Comparison of ENCODE assay signal across 1 cellular context in genomic region chr1:245153645-245154428, GRCh38.
TF ChIP-seq lines count a peak whose summit lies in the region.

No MANE protein-coding gene starts in this region.

TF ChIP-seq in HepG2, 621 proteins besides CTCF, POLR2A, EP300 and RAD21 (continued from another document and continues in another):
- TF ChIP-seq, protein P1, sequence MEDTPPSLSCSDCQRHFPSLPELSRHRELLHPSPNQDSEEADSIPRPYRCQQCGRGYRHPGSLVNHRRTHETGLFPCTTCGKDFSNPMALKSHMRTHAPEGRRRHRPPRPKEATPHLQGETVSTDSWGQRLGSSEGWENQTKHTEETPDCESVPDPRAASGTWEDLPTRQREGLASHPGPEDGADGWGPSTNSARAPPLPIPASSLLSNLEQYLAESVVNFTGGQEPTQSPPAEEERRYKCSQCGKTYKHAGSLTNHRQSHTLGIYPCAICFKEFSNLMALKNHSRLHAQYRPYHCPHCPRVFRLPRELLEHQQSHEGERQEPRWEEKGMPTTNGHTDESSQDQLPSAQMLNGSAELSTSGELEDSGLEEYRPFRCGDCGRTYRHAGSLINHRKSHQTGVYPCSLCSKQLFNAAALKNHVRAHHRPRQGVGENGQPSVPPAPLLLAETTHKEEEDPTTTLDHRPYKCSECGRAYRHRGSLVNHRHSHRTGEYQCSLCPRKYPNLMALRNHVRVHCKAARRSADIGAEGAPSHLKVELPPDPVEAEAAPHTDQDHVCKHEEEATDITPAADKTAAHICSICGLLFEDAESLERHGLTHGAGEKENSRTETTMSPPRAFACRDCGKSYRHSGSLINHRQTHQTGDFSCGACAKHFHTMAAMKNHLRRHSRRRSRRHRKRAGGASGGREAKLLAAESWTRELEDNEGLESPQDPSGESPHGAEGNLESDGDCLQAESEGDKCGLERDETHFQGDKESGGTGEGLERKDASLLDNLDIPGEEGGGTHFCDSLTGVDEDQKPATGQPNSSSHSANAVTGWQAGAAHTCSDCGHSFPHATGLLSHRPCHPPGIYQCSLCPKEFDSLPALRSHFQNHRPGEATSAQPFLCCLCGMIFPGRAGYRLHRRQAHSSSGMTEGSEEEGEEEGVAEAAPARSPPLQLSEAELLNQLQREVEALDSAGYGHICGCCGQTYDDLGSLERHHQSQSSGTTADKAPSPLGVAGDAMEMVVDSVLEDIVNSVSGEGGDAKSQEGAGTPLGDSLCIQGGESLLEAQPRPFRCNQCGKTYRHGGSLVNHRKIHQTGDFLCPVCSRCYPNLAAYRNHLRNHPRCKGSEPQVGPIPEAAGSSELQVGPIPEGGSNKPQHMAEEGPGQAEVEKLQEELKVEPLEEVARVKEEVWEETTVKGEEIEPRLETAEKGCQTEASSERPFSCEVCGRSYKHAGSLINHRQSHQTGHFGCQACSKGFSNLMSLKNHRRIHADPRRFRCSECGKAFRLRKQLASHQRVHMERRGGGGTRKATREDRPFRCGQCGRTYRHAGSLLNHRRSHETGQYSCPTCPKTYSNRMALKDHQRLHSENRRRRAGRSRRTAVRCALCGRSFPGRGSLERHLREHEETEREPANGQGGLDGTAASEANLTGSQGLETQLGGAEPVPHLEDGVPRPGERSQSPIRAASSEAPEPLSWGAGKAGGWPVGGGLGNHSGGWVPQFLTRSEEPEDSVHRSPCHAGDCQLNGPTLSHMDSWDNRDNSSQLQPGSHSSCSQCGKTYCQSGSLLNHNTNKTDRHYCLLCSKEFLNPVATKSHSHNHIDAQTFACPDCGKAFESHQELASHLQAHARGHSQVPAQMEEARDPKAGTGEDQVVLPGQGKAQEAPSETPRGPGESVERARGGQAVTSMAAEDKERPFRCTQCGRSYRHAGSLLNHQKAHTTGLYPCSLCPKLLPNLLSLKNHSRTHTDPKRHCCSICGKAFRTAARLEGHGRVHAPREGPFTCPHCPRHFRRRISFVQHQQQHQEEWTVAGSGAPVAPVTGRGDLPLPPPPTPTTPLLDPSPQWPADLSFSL (CRISPR knock-in tag; IDR thresholded peaks at IDR 0.05): 0 out of 2 replicates have a peak, but pooled peaks have one; percentile 28
- TF ChIP-seq ZNF773 (CRISPR knock-in tag; IDR thresholded peaks at IDR 0.05; ENCODE audit: borderline replicate concordance): no peak
- TF ChIP-seq NFYC (CRISPR knock-in tag; IDR thresholded peaks at IDR 0.05): no peak
- peak; percentile 33; the same call in 1 of the 2 replicates for TF ChIP-seq CBX2 (IDR thresholded peaks at IDR 0.05; ENCODE audit: low read depth, low read length)
- TF ChIP-seq CBX2 (CRISPR knock-in tag; IDR thresholded peaks at IDR 0.05; ENCODE audit: low read depth): no peak
- no peak for TF ChIP-seq HCFC1 (IDR thresholded peaks at IDR 0.05; ENCODE audit: low read depth, low read length)
- TF ChIP-seq TAF15 (IDR thresholded peaks at IDR 0.05; ENCODE audit: low read depth, low read length, poor library complexity, severe bottlenecking): no peak
- TF ChIP-seq ZNF776 (CRISPR knock-in tag; IDR thresholded peaks at IDR 0.05): peak; percentile 43; the same call in 1 of the 2 replicates
- TF ChIP-seq MAFK (conservative IDR thresholded peaks at IDR 0.05 in 1 of 2, IDR thresholded peaks at IDR 0.05 in 1 of 2; ENCODE audit: low read length in 2 of 2): no peak
- no peak for TF ChIP-seq PAWR (CRISPR knock-in tag; IDR thresholded peaks at IDR 0.05; ENCODE audit: borderline replicate concordance)
- no peak for TF ChIP-seq NFIC (IDR thresholded peaks at IDR 0.05; ENCODE audit: low read length)
- peak; percentile 56 for TF ChIP-seq ZNF687 (CRISPR knock-in tag; IDR thresholded peaks at IDR 0.05)
- no peak for TF ChIP-seq ZNF205 (CRISPR knock-in tag; IDR thresholded peaks at IDR 0.05)
- no peak for TF ChIP-seq IKZF1 (IDR thresholded peaks at IDR 0.05)
- 0 out of 2 replicates have a peak, but pooled peaks have one; percentile 4 for TF ChIP-seq GABPB1 (CRISPR knock-in tag; IDR thresholded peaks at IDR 0.05)
- TF ChIP-seq, protein P2, sequence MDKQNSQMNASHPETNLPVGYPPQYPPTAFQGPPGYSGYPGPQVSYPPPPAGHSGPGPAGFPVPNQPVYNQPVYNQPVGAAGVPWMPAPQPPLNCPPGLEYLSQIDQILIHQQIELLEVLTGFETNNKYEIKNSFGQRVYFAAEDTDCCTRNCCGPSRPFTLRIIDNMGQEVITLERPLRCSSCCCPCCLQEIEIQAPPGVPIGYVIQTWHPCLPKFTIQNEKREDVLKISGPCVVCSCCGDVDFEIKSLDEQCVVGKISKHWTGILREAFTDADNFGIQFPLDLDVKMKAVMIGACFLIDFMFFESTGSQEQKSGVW (CRISPR knock-in tag; IDR thresholded peaks at IDR 0.05; ENCODE audit: borderline replicate concordance): no peak
- TF ChIP-seq ZBTB14 (CRISPR knock-in tag; IDR thresholded peaks at IDR 0.05): no peak
- TF ChIP-seq, protein P3, sequence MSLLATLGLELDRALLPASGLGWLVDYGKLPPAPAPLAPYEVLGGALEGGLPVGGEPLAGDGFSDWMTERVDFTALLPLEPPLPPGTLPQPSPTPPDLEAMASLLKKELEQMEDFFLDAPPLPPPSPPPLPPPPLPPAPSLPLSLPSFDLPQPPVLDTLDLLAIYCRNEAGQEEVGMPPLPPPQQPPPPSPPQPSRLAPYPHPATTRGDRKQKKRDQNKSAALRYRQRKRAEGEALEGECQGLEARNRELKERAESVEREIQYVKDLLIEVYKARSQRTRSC (CRISPR knock-in tag; IDR thresholded peaks at IDR 0.05; ENCODE audit: low read depth): no peak
- TF ChIP-seq PATZ1 (CRISPR knock-in tag; IDR thresholded peaks at IDR 0.05): peak; percentile 56; the same call in 1 of the 2 replicates
- TF ChIP-seq DNMT3B (CRISPR knock-in tag; conservative IDR thresholded peaks at IDR 0.05): no peak
- peak; percentile 17; the same call in 1 of the 2 replicates for TF ChIP-seq HNF1B (CRISPR knock-in tag; IDR thresholded peaks at IDR 0.05)
- 0 out of 2 replicates have a peak, but pooled peaks have one; percentile 23 for TF ChIP-seq FOXC1 (CRISPR knock-in tag; IDR thresholded peaks at IDR 0.05; ENCODE audit: borderline replicate concordance)
- peak; percentile 45; the same call in 1 of the 2 replicates for TF ChIP-seq ZBTB39 (CRISPR knock-in tag; IDR thresholded peaks at IDR 0.05)
- TF ChIP-seq RFXAP (CRISPR knock-in tag; IDR thresholded peaks at IDR 0.05; ENCODE audit: borderline replicate concordance): 0 out of 2 replicates have a peak, but pooled peaks have one; percentile 18
- no peak for TF ChIP-seq ZNF350 (CRISPR knock-in tag; IDR thresholded peaks at IDR 0.05; ENCODE audit: borderline replicate concordance, low read depth)
- 0 out of 2 replicates have a peak, but pooled peaks have one; percentile 44 for TF ChIP-seq ZNF589 (CRISPR knock-in tag; conservative IDR thresholded peaks at IDR 0.05)
- TF ChIP-seq, protein P4, sequence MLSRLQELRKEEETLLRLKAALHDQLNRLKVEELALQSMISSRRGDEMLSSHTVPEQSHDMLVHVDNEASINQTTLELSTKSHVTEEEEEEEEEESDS (CRISPR knock-in tag; IDR thresholded peaks at IDR 0.05; ENCODE audit: borderline replicate concordance): no peak
- no peak for TF ChIP-seq ZMYM4 (CRISPR knock-in tag; IDR thresholded peaks at IDR 0.05)
- no peak for TF ChIP-seq LCORL (IDR thresholded peaks at IDR 0.05)
- TF ChIP-seq LCORL (CRISPR knock-in tag; IDR thresholded peaks at IDR 0.05): 0 out of 2 replicates have a peak, but pooled peaks have one; percentile 30
- TF ChIP-seq MTF2 (CRISPR knock-in tag; IDR thresholded peaks at IDR 0.05; ENCODE audit: borderline replicate concordance): peak; percentile 71; the same call in 1 of the 2 replicates
- TF ChIP-seq, protein P5, sequence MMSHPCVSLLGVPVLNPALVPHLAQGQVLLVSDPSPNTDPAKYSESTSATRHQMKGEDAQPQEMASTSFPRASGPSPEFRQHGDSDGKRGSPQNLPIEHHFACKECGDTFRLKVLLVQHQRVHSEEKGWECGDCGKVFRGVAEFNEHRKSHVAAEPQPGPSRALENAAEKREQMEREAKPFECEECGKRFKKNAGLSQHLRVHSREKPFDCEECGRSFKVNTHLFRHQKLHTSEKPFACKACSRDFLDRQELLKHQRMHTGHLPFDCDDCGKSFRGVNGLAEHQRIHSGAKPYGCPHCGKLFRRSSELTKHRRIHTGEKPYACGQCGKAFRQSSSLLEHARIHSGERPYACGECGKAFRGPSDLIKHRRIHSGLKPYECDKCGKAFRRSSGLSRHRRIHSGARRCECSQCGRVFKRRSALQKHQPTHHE (CRISPR knock-in tag; IDR thresholded peaks at IDR 0.05; ENCODE audit: borderline replicate concordance): peak; percentile 6; the same call in 1 of the 2 replicates
- no peak for TF ChIP-seq ZNF10 (CRISPR knock-in tag; IDR thresholded peaks at IDR 0.05; ENCODE audit: borderline replicate concordance, low read depth)
- no peak for TF ChIP-seq ZNF282 (IDR thresholded peaks at IDR 0.05; ENCODE audit: partially characterized antibody)
- TF ChIP-seq, protein P6, sequence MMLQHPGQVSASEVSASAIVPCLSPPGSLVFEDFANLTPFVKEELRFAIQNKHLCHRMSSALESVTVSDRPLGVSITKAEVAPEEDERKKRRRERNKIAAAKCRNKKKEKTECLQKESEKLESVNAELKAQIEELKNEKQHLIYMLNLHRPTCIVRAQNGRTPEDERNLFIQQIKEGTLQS (CRISPR knock-in tag; IDR thresholded peaks at IDR 0.05): no peak
- TF ChIP-seq ATF7-NPFF (CRISPR knock-in tag; IDR thresholded peaks at IDR 0.05; ENCODE audit: low read depth): no peak
